8 cellular contexts compared by ENCODE assay signal in genomic region chr12:104930388-104931326, GRCh38. TPM values are rescaled to one million over a fixed set of nuclear protein-coding genes. Genes with fewer than 3 reads are reported as not detected.
A peak's percentile ranks its signal among the peaks of the same experiment; 100 is the strongest.
DNase-seq lines count a peak whose midpoint lies in the region; ATAC-seq and TF ChIP-seq lines count a peak whose summit lies in the region.

No MANE protein-coding gene starts in this region.

- H2BK5ac ChIP-seq in mesendoderm (ENCODE audit: low read length) = no peak overlapping the region

- H3K9ac ChIP-seq in mesendoderm (ENCODE audit: low read length) = no peak overlapping the region

- H3K4me3 ChIP-seq in fibroblast of villous mesenchyme (ENCODE audit: low read depth, low read length) (no peak overlapping the region), mesendoderm (ENCODE audit: low read length) (no peak overlapping the region), HAP-1 (no peak overlapping the region)

- H3K4me1 ChIP-seq in mesendoderm (ENCODE audit: control insufficient read depth, low read depth, low read length) = no peaks in the 10 kb centered on the region
- H3K4me1 ChIP-seq in HAP-1 = peaks cover 9% of the 10 kb centered on the region

- ATAC-seq in GM19468 (IDR thresholded peaks at IDR 0.05; ENCODE audit: extremely low read depth, unreplicated experiment) (peak; percentile 76), HG03460 (IDR thresholded peaks at IDR 0.05; ENCODE audit: unreplicated experiment) (peak; percentile 79)

- no peak overlapping the region for H4K5ac ChIP-seq in mesendoderm (ENCODE audit: low read length)

- H2AK5ac ChIP-seq in mesendoderm (ENCODE audit: low read length) = no peak overlapping the region

- H3K56ac ChIP-seq in mesendoderm (ENCODE audit: low read length) = no peak overlapping the region

- no peak overlapping the region for H3K4ac ChIP-seq in mesendoderm (ENCODE audit: low read depth, low read length)

- H3K9me3 ChIP-seq in HAP-1 = no peaks in the 10 kb centered on the region

- peak; percentile 52 for DNase-seq in EH (ENCODE audit: low read depth)
- DNase-seq in fibroblast of villous mesenchyme (ENCODE audit: low read depth) = peak; percentile 37
- DNase-seq in NCI-H69 (lab: John Stamatoyannopoulos, UW) = no peak
- DNase-seq in mesendoderm = no peak
- DNase-seq in NCI-H526 (lab: John Stamatoyannopoulos, UW) = no peak
- no peak for DNase-seq in HAP-1 (ENCODE audit: low spot score in 2 of 2)

- no peak for TF ChIP-seq CTCF in fibroblast of villous mesenchyme (IDR thresholded peaks at IDR 0.05; ENCODE audit: insufficient read depth, low read depth, low read length)

- H3K23ac ChIP-seq in mesendoderm (ENCODE audit: low read length) = no peak overlapping the region

- no peak overlapping the region for H3K27ac ChIP-seq in mesendoderm (ENCODE audit: low read depth, low read length)

- H3K18ac ChIP-seq in mesendoderm (ENCODE audit: low read length) = no peak overlapping the region

- H3K27me3 ChIP-seq in mesendoderm (ENCODE audit: insufficient read depth, low read length, poor library complexity) = no peaks in the 10 kb centered on the region
- no peaks in the 10 kb centered on the region for H3K27me3 ChIP-seq in HAP-1 (ENCODE audit: low read depth)

- H3K4me2 ChIP-seq in mesendoderm (ENCODE audit: low read length) = no peak overlapping the region

- H2BK120ac ChIP-seq in mesendoderm (ENCODE audit: low read depth, low read length) = no peak overlapping the region

- no CpG with 5 or more reads among the region's 4 CpGs for WGBS in mesendoderm (ENCODE audit: extremely low coverage, insufficient coverage, low lambda C conversion rate)

- H3K79me2 ChIP-seq in mesendoderm (ENCODE audit: control insufficient read depth, insufficient read depth, low read length) = no peaks in the 10 kb centered on the region

- in situ Hi-C loops in HAP-1 (cut with MboI; ENCODE audit: low sequenced_read_pairs) = no loop called here

- no peaks in the 10 kb centered on the region for H3K36me3 ChIP-seq in mesendoderm (ENCODE audit: control insufficient read depth, insufficient read depth, low read length)
- no peaks in the 10 kb centered on the region for H3K36me3 ChIP-seq in HAP-1 (replicated peaks)

- H4K8ac ChIP-seq in mesendoderm (ENCODE audit: low read depth, low read length) = no peak overlapping the region

- H3K79me1 ChIP-seq in mesendoderm (ENCODE audit: low read length) = no peaks in the 10 kb centered on the region

- no peak overlapping the region for H2BK15ac ChIP-seq in mesendoderm (replicated peaks; ENCODE audit: low read depth)

RNA-seq across cellular contexts. Expression of gene SLC41A2, which starts 27.4 kb away (rescaled TPM):
- total RNA-seq in fibroblast of villous mesenchyme = 13.2 and 16.8 TPM in 2 replicates
- polyA plus RNA-seq in mesendoderm (2013, experiment 1 of 2) = 2.2 TPM
- polyA plus RNA-seq in mesendoderm (2013, experiment 2 of 2) = 2.1 TPM

RNA-seq across cellular contexts. Expression of gene NOPCHAP1, which starts 55.5 kb away (rescaled TPM):
- 6.1 and 7.8 TPM in 2 replicates for total RNA-seq in fibroblast of villous mesenchyme
- polyA plus RNA-seq in mesendoderm (2013, experiment 1 of 2) = 69.1 TPM
- polyA plus RNA-seq in mesendoderm (2013, experiment 2 of 2) = 66.7 TPM

Comparison
In these comparisons a context has a peak if more than half of its experiments do, and no peak if none do; other contexts are left out.
1. DNase-seq: peak in EH (single experiment) and fibroblast of villous mesenchyme (single experiment); none in NCI-H69 (single experiment), mesendoderm (single experiment), NCI-H526 (0 of 2) and HAP-1 (0 of 2).